14 cellular contexts compared by ENCODE assay signal in the genomic region with DNA sequence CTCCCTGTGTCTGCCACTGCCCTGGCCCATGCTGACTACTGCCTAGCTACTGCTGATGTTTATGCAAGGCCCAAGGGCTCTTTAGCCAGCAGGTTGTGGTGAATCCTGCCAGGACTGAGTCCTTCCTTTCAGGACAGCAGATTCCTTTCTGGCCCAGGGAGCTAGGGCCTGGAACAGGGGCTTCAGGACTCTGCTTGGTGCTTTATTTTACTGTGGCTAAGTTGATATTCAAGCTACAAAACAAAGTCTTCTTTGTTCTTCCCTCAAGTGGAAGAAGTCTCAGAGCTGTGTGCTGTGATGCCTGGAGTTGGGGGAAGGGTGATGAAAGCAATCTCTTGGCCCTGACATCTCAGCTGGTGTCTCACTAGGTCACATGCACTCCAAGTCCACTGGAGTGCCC.
A peak's percentile ranks its signal among the peaks of the same experiment; 100 is the strongest.
DNase-seq lines count a peak whose midpoint lies in the region; ATAC-seq and TF ChIP-seq lines count a peak whose summit lies in the region.
"Had no signal": no experiment of that assay in that cellular context is flagged by ENCODE, and none has a peak within 500 bp of the region (broad histone marks: within the 10 kb centered on the region; RNA-seq: fewer than 3 reads in every experiment).

No MANE protein-coding gene starts in this region.

- H3K27ac ChIP-seq in cardiac muscle cell (peak overlapping the region; percentile 34), right cardiac atrium (ENCODE audit: low read length) (no peak overlapping the region), neural cell (ENCODE audit: low read length) (peak overlapping the region; percentile 9)
- H3K27ac ChIP-seq: 22Rv1, GM23248 had no signal

- H3K9ac ChIP-seq in neural cell (ENCODE audit: low read length): no peak overlapping the region
- H3K9ac ChIP-seq: GM23248 had no signal

- no peaks in the 10 kb centered on the region for H3K79me2 ChIP-seq in neural cell (replicated peaks; ENCODE audit: insufficient read depth, low read length)

- H3K9me3 ChIP-seq in cardiac muscle cell (ENCODE audit: low read depth) (no peaks in the 10 kb centered on the region), right cardiac atrium (ENCODE audit: control insufficient read depth, low read length) (no peaks in the 10 kb centered on the region), neural cell (ENCODE audit: low read length) (peaks cover 3% of the 10 kb centered on the region)

- TF ChIP-seq EP300 in neural cell (conservative IDR thresholded peaks at IDR 0.05; ENCODE audit: poor library complexity, severe bottlenecking): no peak

- H3K4me3 ChIP-seq in cardiac muscle cell (no peak overlapping the region), right cardiac atrium (ENCODE audit: low read length) (no peak overlapping the region), neural cell (ENCODE audit: low read length) (no peak overlapping the region)
- H3K4me3 ChIP-seq: GM23248 had no signal

- no peaks in the 10 kb centered on the region for H3F3A ChIP-seq in neural cell (ENCODE audit: insufficient read depth, low read length, poor library complexity, severe bottlenecking)

- no peak for TF ChIP-seq CTCF in cardiac muscle cell (IDR thresholded peaks at IDR 0.05; ENCODE audit: low read depth, low read length)
- TF ChIP-seq CTCF in neural cell (IDR thresholded peaks at IDR 0.05; ENCODE audit: poor library complexity, severe bottlenecking): no peak

- H3K36me3 ChIP-seq in cardiac muscle cell (no peaks in the 10 kb centered on the region), neural cell (ENCODE audit: insufficient read depth, low read length) (no peaks in the 10 kb centered on the region)

- no peaks in the 10 kb centered on the region for H3K9me2 ChIP-seq in neural cell (ENCODE audit: insufficient read depth, low read length)

- peaks cover 11% of the 10 kb centered on the region for H3K4me1 ChIP-seq in cardiac muscle cell (ENCODE audit: low read depth)
- peaks cover 4% of the 10 kb centered on the region for H3K4me1 ChIP-seq in right cardiac atrium (ENCODE audit: control insufficient read depth, insufficient read depth, low read length)

- H3K27me3 ChIP-seq in cardiac muscle cell (no peaks in the 10 kb centered on the region), right cardiac atrium (ENCODE audit: control insufficient read depth, insufficient read depth) (no peaks in the 10 kb centered on the region), neural cell (ENCODE audit: insufficient read depth, low read depth, low read length) (no peaks in the 10 kb centered on the region)

- ATAC-seq in right cardiac atrium: no peak

- no peak for DNase-seq in cardiac muscle cell (ENCODE audit: low read depth in 1 of 2, low spot score in 1 of 2)
- no peak for DNase-seq in right cardiac atrium
- DNase-seq in retina: peak; percentile 14
- no peak for DNase-seq in HCEC 1CT
- no peak for DNase-seq in NCI-H748 (lab: John Stamatoyannopoulos, UW; ENCODE audit: unreplicated experiment)
- no peak for DNase-seq in NOMO-1 (lab: John Stamatoyannopoulos, UW; ENCODE audit: unreplicated experiment in 2 of 2)
- no peak for DNase-seq in NCI-H510A treated with DMSO at 0.1 percent for 48 hours (lab: John Stamatoyannopoulos, UW)
- DNase-seq: DMS53, GF-D8, GM23248, H7, IMR-90 had no signal

- H3K4me2 ChIP-seq in neural cell (ENCODE audit: low read length): no peak overlapping the region

- no peaks in the 10 kb centered on the region for H4K20me1 ChIP-seq in neural cell (ENCODE audit: insufficient read depth)

- no peak overlapping the region for H2AFZ ChIP-seq in neural cell (ENCODE audit: low read depth, low read length)
- H2AFZ ChIP-seq: GM23248 had no signal

- TF ChIP-seq RAD21 in neural cell (conservative IDR thresholded peaks at IDR 0.05): no peak

- intact Hi-C loops in right cardiac atrium (cut with DNase I): no loop called here

TF ChIP-seq in neural cell, 6 proteins besides CTCF, POLR2A, EP300 and RAD21:
- TF ChIP-seq SMC3 (conservative IDR thresholded peaks at IDR 0.05; ENCODE audit: poor library complexity): no peak
- TF ChIP-seq TAF1 (IDR thresholded peaks at IDR 0.05; ENCODE audit: low read depth): no peak
- no peak for TF ChIP-seq EZH2 (IDR thresholded peaks at IDR 0.05; ENCODE audit: borderline replicate concordance, insufficient read depth, low read length, poor library complexity, severe bottlenecking)
- no peak for TF ChIP-seq MXI1 (conservative IDR thresholded peaks at IDR 0.05; ENCODE audit: poor library complexity, severe bottlenecking)
- no peak for TF ChIP-seq POLR2AphosphoS5 (IDR thresholded peaks at IDR 0.05)
- TF ChIP-seq, protein P1, sequence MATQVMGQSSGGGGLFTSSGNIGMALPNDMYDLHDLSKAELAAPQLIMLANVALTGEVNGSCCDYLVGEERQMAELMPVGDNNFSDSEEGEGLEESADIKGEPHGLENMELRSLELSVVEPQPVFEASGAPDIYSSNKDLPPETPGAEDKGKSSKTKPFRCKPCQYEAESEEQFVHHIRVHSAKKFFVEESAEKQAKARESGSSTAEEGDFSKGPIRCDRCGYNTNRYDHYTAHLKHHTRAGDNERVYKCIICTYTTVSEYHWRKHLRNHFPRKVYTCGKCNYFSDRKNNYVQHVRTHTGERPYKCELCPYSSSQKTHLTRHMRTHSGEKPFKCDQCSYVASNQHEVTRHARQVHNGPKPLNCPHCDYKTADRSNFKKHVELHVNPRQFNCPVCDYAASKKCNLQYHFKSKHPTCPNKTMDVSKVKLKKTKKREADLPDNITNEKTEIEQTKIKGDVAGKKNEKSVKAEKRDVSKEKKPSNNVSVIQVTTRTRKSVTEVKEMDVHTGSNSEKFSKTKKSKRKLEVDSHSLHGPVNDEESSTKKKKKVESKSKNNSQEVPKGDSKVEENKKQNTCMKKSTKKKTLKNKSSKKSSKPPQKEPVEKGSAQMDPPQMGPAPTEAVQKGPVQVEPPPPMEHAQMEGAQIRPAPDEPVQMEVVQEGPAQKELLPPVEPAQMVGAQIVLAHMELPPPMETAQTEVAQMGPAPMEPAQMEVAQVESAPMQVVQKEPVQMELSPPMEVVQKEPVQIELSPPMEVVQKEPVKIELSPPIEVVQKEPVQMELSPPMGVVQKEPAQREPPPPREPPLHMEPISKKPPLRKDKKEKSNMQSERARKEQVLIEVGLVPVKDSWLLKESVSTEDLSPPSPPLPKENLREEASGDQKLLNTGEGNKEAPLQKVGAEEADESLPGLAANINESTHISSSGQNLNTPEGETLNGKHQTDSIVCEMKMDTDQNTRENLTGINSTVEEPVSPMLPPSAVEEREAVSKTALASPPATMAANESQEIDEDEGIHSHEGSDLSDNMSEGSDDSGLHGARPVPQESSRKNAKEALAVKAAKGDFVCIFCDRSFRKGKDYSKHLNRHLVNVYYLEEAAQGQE (IDR thresholded peaks at IDR 0.05; ENCODE audit: borderline replicate concordance): no peak
TF ChIP-seq in neural cell: peak in this region for 0.
